In genomic region chr3:144162042-144162441, GRCh38 we compare ENCODE assay signal across 1 cellular context.
TF ChIP-seq lines count a peak whose summit lies in the region.

No MANE protein-coding gene starts in this region.

TF ChIP-seq in HepG2, 621 proteins besides CTCF, POLR2A, EP300 and RAD21 (continued from another document):
- TF ChIP-seq ATF3 (CRISPR knock-in tag; IDR thresholded peaks at IDR 0.05) (no peak), ZNF230 (CRISPR knock-in tag; IDR thresholded peaks at IDR 0.05) (no peak), STAT5B (CRISPR knock-in tag; IDR thresholded peaks at IDR 0.05) (no peak), TCF12 (IDR thresholded peaks at IDR 0.05) (no peak), TCF12 (CRISPR knock-in tag; IDR thresholded peaks at IDR 0.05) (no peak), YEATS4 (CRISPR knock-in tag; IDR thresholded peaks at IDR 0.05; ENCODE audit: borderline replicate concordance) (no peak), ATF4 (CRISPR knock-in tag; IDR thresholded peaks at IDR 0.05) (0 out of 4 replicates have a peak, but pooled peaks of 1 of the 2 experiments have one; percentile 34), ZNF503 (CRISPR knock-in tag; IDR thresholded peaks at IDR 0.05) (peak; percentile 61; the same call in 1 of the 2 replicates), ZNF678 (CRISPR knock-in tag; IDR thresholded peaks at IDR 0.05) (no peak), RBAK (CRISPR knock-in tag; IDR thresholded peaks at IDR 0.05) (no peak), DBP (CRISPR knock-in tag; IDR thresholded peaks at IDR 0.05; ENCODE audit: not compliant biosample characterization) (no peak)
